14 cellular contexts compared by ENCODE assay signal in the genomic region with DNA sequence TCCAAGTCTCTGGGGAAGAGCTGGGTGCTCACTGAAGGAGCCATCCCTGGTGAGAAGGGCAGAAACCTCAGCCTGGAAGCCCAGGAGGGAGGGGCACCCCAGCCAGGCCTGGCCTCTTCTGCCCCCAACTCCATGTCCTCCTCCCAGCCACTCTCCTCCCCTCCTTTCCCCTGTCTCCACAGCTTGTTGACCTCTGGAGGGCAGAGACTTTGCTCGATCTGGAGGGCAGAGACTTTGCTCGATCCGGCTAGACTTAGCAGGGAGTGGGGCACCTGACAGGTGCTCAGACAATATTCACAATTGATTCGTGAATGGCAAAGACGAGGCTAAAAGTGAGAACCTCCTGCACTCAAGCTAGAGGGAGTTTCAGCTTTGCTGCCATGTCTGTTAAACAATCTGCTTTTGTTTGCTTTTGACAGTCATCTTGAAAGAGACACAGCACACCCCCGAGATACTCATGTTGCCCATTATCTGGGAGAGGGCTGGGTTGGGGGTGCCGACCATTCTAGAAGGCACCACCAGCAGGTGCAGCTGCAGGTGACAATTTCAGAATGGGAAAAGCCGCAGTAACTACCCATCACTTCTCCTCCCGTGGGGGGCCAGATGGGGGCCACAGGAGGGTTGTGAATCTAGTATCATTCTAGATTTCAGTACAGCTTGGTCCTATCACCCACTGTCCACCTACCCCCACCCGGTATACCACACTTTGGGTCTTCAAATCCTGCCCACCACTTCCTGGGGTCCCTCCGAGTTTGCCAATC. TPM values are rescaled to one million over a fixed set of nuclear protein-coding genes. Genes with fewer than 3 reads are reported as not detected.
DNase-seq lines count a peak whose midpoint lies in the region; ATAC-seq, FAIRE-seq and TF ChIP-seq lines count a peak whose summit lies in the region.
"Had no signal": no experiment of that assay in that cellular context is flagged by ENCODE, and none has a peak within 500 bp of the region (broad histone marks: within the 10 kb centered on the region; RNA-seq: fewer than 3 reads in every experiment).

No MANE protein-coding gene starts in this region.

- BruUV-seq in GM12878 (replicated peaks; lab: Mats Ljungman, UMichigan) = no TSS peak

- FAIRE-seq in GM12878 (lab: Jason Lieb, UNC) (peak; percentile 88), H54 (lab: Jason Lieb, UNC) (no peak)
- FAIRE-seq: K562 had no signal

- H3K4me3 Mint-ChIP-seq in activated naive CD4-positive, alpha-beta T cell treated with anti-CD3 and anti-CD28 coated beads for 36 hours = no peak overlapping the region

- TF ChIP-seq EP300 in GM12878 (IDR thresholded peaks at IDR 0.05; ENCODE audit: borderline replicate concordance in 1 of 2, control insufficient read depth in 1 of 2, low read depth in 2 of 2, low read length in 2 of 2) = no peak

- peak overlapping the region; percentile 97 for H3K27ac Mint-ChIP-seq in activated naive CD4-positive, alpha-beta T cell treated with anti-CD3 and anti-CD28 coated beads for 36 hours

- no peak for TF ChIP-seq RAD21 in GM12878 (IDR thresholded peaks at IDR 0.05; ENCODE audit: insufficient read depth, low read depth, low read length)

- WGBS in GM12878 (ENCODE audit: insufficient coverage, insufficient replicate concordance, low lambda C conversion rate, missing lambda C conversion rate) = 25% methylated on average over 11 of the region's 11 CpGs
- 95% methylated on average over 11 of the region's 11 CpGs for WGBS in thymus

- intact Hi-C loops in activated naive CD4-positive, alpha-beta T cell treated with anti-CD3 and anti-CD28 coated beads for 36 hours (cut with micrococcal nuclease) = loop anchor here (1.0 kb wide), 2 partner anchors 8 to 10 kb away; no protein-coding TSS in a partner anchor
- intact Hi-C loops in GM12878 (cut with micrococcal nuclease; ENCODE audit: unreplicated experiment) = no loop called here

- H2AFZ ChIP-seq in Loucy (ENCODE audit: low read length) (no peak overlapping the region), GM12878 (ENCODE audit: control insufficient read depth, low read depth, low read length) (peak overlapping the region; percentile 52)
- H2AFZ ChIP-seq: parathyroid adenoma had no signal

- H3K9ac ChIP-seq in Loucy (ENCODE audit: low read depth, low read length, poor library complexity, severe bottlenecking) (peak overlapping the region; percentile 68), GM12878 (ENCODE audit: control insufficient read depth, insufficient read depth, low read length) (no peak overlapping the region)
- H3K9ac ChIP-seq: parathyroid adenoma had no signal

- peaks cover 25% of the 10 kb centered on the region for H3K4me1 ChIP-seq in Loucy (ENCODE audit: insufficient read depth, low read length, poor library complexity, severe bottlenecking)
- H3K4me1 ChIP-seq in GM12878 (ENCODE audit: control insufficient read depth, insufficient read depth, low read length) = peaks cover 21% of the 10 kb centered on the region
- peaks cover 18% of the 10 kb centered on the region for H3K4me1 ChIP-seq in thymus (ENCODE audit: control insufficient read depth, insufficient read depth, low read length)
- H3K4me1 ChIP-seq: parathyroid adenoma had no signal

- SMC1A ChIA-PET in GM12878 (lab: Charles Lee; ENCODE audit: uncharacterized antibody, unreplicated experiment) = interaction anchor here (0.8 to 2.3 kb wide), 5 partner anchors 8 to 237 kb away, joined by 3 to 8 read pairs (median 5); no protein-coding TSS in a partner anchor

- peaks cover 18% of the 10 kb centered on the region for H3K36me3 Mint-ChIP-seq in activated naive CD4-positive, alpha-beta T cell treated with anti-CD3 and anti-CD28 coated beads for 36 hours (ENCODE audit: low read depth)

- H3K27me3 ChIP-seq in Loucy (ENCODE audit: insufficient read depth, low read length, poor library complexity, severe bottlenecking) (no peaks in the 10 kb centered on the region), GM12878 (replicated peaks in 1 of 2; ENCODE audit: control insufficient read depth in 2 of 2, insufficient read depth in 2 of 2, low read length in 1 of 2) (no peaks in the 10 kb centered on the region), thymus (ENCODE audit: control insufficient read depth, insufficient read depth) (no peaks in the 10 kb centered on the region)

- no peaks in the 10 kb centered on the region for H3K27me3 Mint-ChIP-seq in activated naive CD4-positive, alpha-beta T cell treated with anti-CD3 and anti-CD28 coated beads for 36 hours (ENCODE audit: low read depth)

- no peaks in the 10 kb centered on the region for H3K9me3 Mint-ChIP-seq in activated naive CD4-positive, alpha-beta T cell treated with anti-CD3 and anti-CD28 coated beads for 36 hours

- peak; percentile 72 for ATAC-seq in GM12878
- no peak for ATAC-seq in GM21529 (IDR thresholded peaks at IDR 0.05; ENCODE audit: unreplicated experiment)
- ATAC-seq: PC-3 had no signal

- DNase-seq in activated naive CD4-positive, alpha-beta T cell treated with anti-CD3 and anti-CD28 coated beads for 36 hours = no peak
- no peak for DNase-seq in activated naive CD4-positive, alpha-beta T cell treated with Interleukin-2 at 50 U/mL for 16 hours
- DNase-seq in GM12878 (ENCODE audit: low read depth, low spot score) (no peak), D341Med (ENCODE audit: low spot score) (no peak), H54 (ENCODE audit: insufficient read length, low spot score) (no peak)
- DNase-seq: mesenchymal stem cell, NCI-H1694 treated with DMSO at 0.1 percent for 48 hours, PC-3 had no signal

- H4K20me1 ChIP-seq in Loucy (ENCODE audit: insufficient read depth, low read length, poor library complexity, severe bottlenecking) (no peaks in the 10 kb centered on the region), GM12878 (ENCODE audit: control insufficient read depth, insufficient read depth) (no peaks in the 10 kb centered on the region)

- H3K9me2 ChIP-seq in Loucy (replicated peaks; ENCODE audit: low read depth, low read length) = no peaks in the 10 kb centered on the region

- H3K79me2 ChIP-seq in Loucy (ENCODE audit: insufficient read depth, low read length) (no peaks in the 10 kb centered on the region), GM12878 (ENCODE audit: control insufficient read depth, insufficient read depth, low read length) (no peaks in the 10 kb centered on the region)
- H3K79me2 ChIP-seq: parathyroid adenoma had no signal

- TF ChIP-seq CTCF in Loucy (conservative IDR thresholded peaks at IDR 0.05; ENCODE audit: low read length) (no peak), GM12878 (IDR thresholded peaks at IDR 0.05 in 2 of 3, conservative IDR thresholded peaks at IDR 0.05 in 1 of 3; ENCODE audit: control insufficient read depth in 2 of 3, extremely low read depth in 1 of 3, insufficient read depth in 1 of 3, low read depth in 3 of 3, low read length in 3 of 3) (no peak)

- H3K9me3 ChIP-seq in Loucy (ENCODE audit: insufficient read depth, low read depth, low read length) (no peaks in the 10 kb centered on the region), GM12878 (replicated peaks; ENCODE audit: control insufficient read depth, insufficient read depth, low read length) (no peaks in the 10 kb centered on the region), thymus (ENCODE audit: control insufficient read depth) (no peaks in the 10 kb centered on the region)

- TF ChIP-seq POLR2A in GM12878 (IDR thresholded peaks at IDR 0.05; ENCODE audit: low read depth, low read length) (no peak), H54 (IDR thresholded peaks at IDR 0.05; ENCODE audit: low read depth, low read length) (no peak)

- H3K4me3 ChIP-seq in Loucy (ENCODE audit: low read length, poor library complexity, severe bottlenecking) (peak overlapping the region; percentile 58), GM12878 (no peak overlapping the region), thymus (ENCODE audit: low read length) (no peak overlapping the region)
- H3K4me3 ChIP-seq: coronary artery, K562 had no signal

- in situ Hi-C loops in GM12878 (cut with MboI) = no loop called here

- POLR2A ChIA-PET in GM12878 (lab: Charles Lee) = interaction anchor here (0.6 to 1.6 kb wide), 6 partner anchors 9 to 267 kb away, joined by 3 to 4 read pairs (median 4); no protein-coding TSS in a partner anchor

- peaks cover 51% of the 10 kb centered on the region for H3K4me1 Mint-ChIP-seq in activated naive CD4-positive, alpha-beta T cell treated with anti-CD3 and anti-CD28 coated beads for 36 hours (ENCODE audit: low read depth)

- peak overlapping the region; percentile 66 for H3K4me2 ChIP-seq in Loucy (ENCODE audit: low read depth, low read length, poor library complexity, severe bottlenecking)
- peak overlapping the region; percentile 51 for H3K4me2 ChIP-seq in GM12878 (ENCODE audit: control insufficient read depth, insufficient read depth)

- H3K27ac ChIP-seq in GM12878 (ENCODE audit: control insufficient read depth, insufficient read depth) = peak overlapping the region; percentile 72
- H3K27ac ChIP-seq in thymus (ENCODE audit: low read depth) = peak overlapping the region; percentile 93
- H3K27ac ChIP-seq: parathyroid adenoma had no signal

- CTCF ChIA-PET in activated naive CD4-positive, alpha-beta T cell treated with anti-CD3 and anti-CD28 coated beads for 36 hours (lab: Charles Lee) = interaction anchor here (1.2 to 3.4 kb wide), 5 partner anchors 8 to 89 kb away, joined by 3 to 23 read pairs (median 4); no protein-coding TSS in a partner anchor
- CTCF ChIA-PET in GM12878 (lab: Yijun Ruan, JAX) = interaction anchor here (0.6 to 2.7 kb wide), 8 partner anchors 9 to 312 kb away, joined by 3 to 19 read pairs (median 4); no protein-coding TSS in a partner anchor

- RAD21 ChIA-PET in GM12878 (lab: Charles Lee; ENCODE audit: unreplicated experiment) = interaction anchor here (1.0 to 1.3 kb wide), 4 partner anchors 9 to 280 kb away, joined by 3 to 5 read pairs (median 4); no protein-coding TSS in a partner anchor

- peaks cover 3% of the 10 kb centered on the region; the same call in 1 of the 2 replicates for H3F3A ChIP-seq in Loucy (ENCODE audit: low read depth)

- H3K36me3 ChIP-seq in Loucy (ENCODE audit: insufficient read depth, low read length) (peaks cover 9% of the 10 kb centered on the region; the same call in 1 of the 2 replicates), GM12878 (ENCODE audit: control insufficient read depth in 2 of 2, insufficient read depth in 2 of 2, low read length in 1 of 2) (no peaks in the 10 kb centered on the region; a peak in 1 of 4 replicates), thymus (ENCODE audit: control insufficient read depth, insufficient read depth) (peaks cover 17% of the 10 kb centered on the region)

RNA-seq across cellular contexts. Expression of a gene that starts 54.8 kb away (rescaled TPM):
- 10 to 100 TPM; 53.0 to 53.5 TPM for total RNA-seq in activated naive CD4-positive, alpha-beta T cell treated with anti-CD3 and anti-CD28 coated beads for 36 hours
- total RNA-seq in GM12878 (2013; cell fraction: nucleolus; rRNA removed) = 87.0 and 94.0 TPM in 2 replicates
- total RNA-seq in GM12878 (2014; rRNA removed) (18.1 and 28.1 TPM in 2 replicates), GM12878 (2014; rRNA removed; fragmentation: Illumina TruSeq; extraction: Trizol) (17.7 and 18.5 TPM in 2 replicates), GM12878 (2021) (47.8 and 51.6 TPM in 2 replicates)
- polyA plus RNA-seq in GM12878 (2011; ENCODE audit: low read depth) = 9.7 TPM
- polyA plus RNA-seq in GM12878 (2011; rRNA removed) (4.9 and 7.4 TPM in 2 replicates), GM12878 (2014; fragmentation: Illumina TruSeq; extraction: Trizol) (10.1 and 15.7 TPM in 2 replicates), GM12878 (2014; fragmentation: Nextera tagmentation; extraction: Ambion mirVana) (10 to 100 TPM; 11.1 to 29.9 TPM), GM12878 (2014; rRNA removed) (24.5 and 25.4 TPM in 2 replicates), GM12878 (2016; fragmentation: Nextera tagmentation; extraction: Ambion mirVana) (10 to 100 TPM; 12.3 to 16.3 TPM), thymus (22.7 TPM)
- polyA plus RNA-seq in GM12878 (2011; cell fraction: cytosol; rRNA removed) = 8.9 and 11.4 TPM in 2 replicates
- polyA plus RNA-seq in GM12878 (2011; cell fraction: nucleus; rRNA removed) = 27.4 and 39.0 TPM in 2 replicates
- polyA plus RNA-seq in GM12878 (2012) = 17.3 and 21.3 TPM in 2 replicates
- polyA minus RNA-seq in GM12878 (2011; rRNA and poly(A)+ RNA removed) = 24.2 and 40.7 TPM in 2 replicates
- polyA minus RNA-seq in GM12878 (2011; cell fraction: cytosol; rRNA and poly(A)+ RNA removed) = 7.3 and 19.0 TPM in 2 replicates
- 17.5 and 40.3 TPM in 2 replicates for polyA minus RNA-seq in GM12878 (2011; cell fraction: nucleus; rRNA and poly(A)+ RNA removed)
